10 cellular contexts compared by ENCODE assay signal in the genomic region with DNA sequence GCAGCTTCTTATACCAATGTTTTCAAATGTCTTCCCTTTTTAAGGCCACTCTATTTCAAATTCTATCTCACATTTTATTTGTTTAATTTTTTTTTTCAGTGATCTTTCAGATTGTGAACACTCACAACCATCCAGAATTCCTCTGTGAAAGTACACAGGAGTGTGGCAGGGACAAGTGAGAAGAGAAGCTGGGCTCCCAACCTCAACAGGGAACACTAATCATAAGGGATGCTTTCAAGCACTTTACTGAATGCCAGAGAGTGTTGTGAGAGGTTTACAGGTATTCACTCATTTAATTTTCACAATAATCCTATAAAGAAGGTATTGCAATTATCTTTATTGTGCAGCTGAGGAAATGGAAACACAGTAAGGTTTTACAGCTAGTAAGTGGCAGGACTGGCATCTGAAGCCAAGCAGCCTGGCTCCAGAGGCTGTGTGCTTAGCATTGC.
DNase-seq lines count a peak whose midpoint lies in the region; ATAC-seq and TF ChIP-seq lines count a peak whose summit lies in the region.
"Had no signal": no experiment of that assay in that cellular context is flagged by ENCODE, and none has a peak within 500 bp of the region (broad histone marks: within the 10 kb centered on the region; RNA-seq: fewer than 3 reads in every experiment).

No MANE protein-coding gene starts in this region.

- TF ChIP-seq POLR2A in spleen (IDR thresholded peaks at IDR 0.05), result no peak

- no peaks in the 10 kb centered on the region for H3K9me3 ChIP-seq in RWPE2 (ENCODE audit: severe bottlenecking)
- H3K9me3 ChIP-seq in smooth muscle cell (replicated peaks; ENCODE audit: low read depth), result no peaks in the 10 kb centered on the region
- H3K9me3 ChIP-seq in spleen, result no peaks in the 10 kb centered on the region

- H3K4me3 Mint-ChIP-seq in activated T-cell treated with anti-CD3 and anti-CD28 coated beads, Interleukin-2, amount 50 U/mL, for 4 hours, result no peak overlapping the region
- H3K4me3 Mint-ChIP-seq: activated CD4-positive, alpha-beta T cell treated with anti-CD3 and anti-CD28 coated beads, Interleukin-2, amount 10 ng/mL, durations not matched to agents 24 days and 14 days had no signal

- no peak for TF ChIP-seq CTCF in RWPE2 (IDR thresholded peaks at IDR 0.05; ENCODE audit: poor library complexity, severe bottlenecking)
- TF ChIP-seq CTCF in smooth muscle cell (IDR thresholded peaks at IDR 0.05; ENCODE audit: borderline replicate concordance, insufficient read depth, poor library complexity, severe bottlenecking), result no peak
- TF ChIP-seq CTCF in spleen (IDR thresholded peaks at IDR 0.05 in 8 of 11, conservative IDR thresholded peaks at IDR 0.05 in 3 of 11), result no peak

- no peaks in the 10 kb centered on the region for H3K27me3 Mint-ChIP-seq in activated T-cell treated with anti-CD3 and anti-CD28 coated beads, Interleukin-2, amount 50 U/mL, for 4 hours (ENCODE audit: low read depth)
- H3K27me3 Mint-ChIP-seq: activated CD4-positive, alpha-beta T cell treated with anti-CD3 and anti-CD28 coated beads, Interleukin-2, amount 10 ng/mL, durations not matched to agents 24 days and 14 days had no signal

- H2AFZ ChIP-seq in smooth muscle cell (ENCODE audit: low read depth), result peak overlapping the region; percentile 2

- DNase-seq in NCI-H2029 (lab: John Stamatoyannopoulos, UW) (peak; percentile 36), NCI-H2029 treated with DMSO at 0.1 percent for 48 hours (lab: John Stamatoyannopoulos, UW) (no peak), RWPE2 (ENCODE audit: low spot score) (no peak), left cardiac atrium (no peak), smooth muscle cell (lab: John Stamatoyannopoulos, UW; ENCODE audit: unreplicated experiment) (no peak), NCI-H510A (lab: John Stamatoyannopoulos, UW) (no peak), spleen (no peak)
- DNase-seq in activated T-cell treated with anti-CD3 and anti-CD28 coated beads, Interleukin-2, amount 50 U/mL, for 4 hours, result no peak
- DNase-seq: activated CD4-positive, alpha-beta T cell treated with anti-CD3 and anti-CD28 coated beads, Interleukin-2, amount 10 ng/mL, durations not matched to agents 24 days and 14 days; activated naive CD4-positive, alpha-beta T cell had no signal

- no peaks in the 10 kb centered on the region for H3K4me1 Mint-ChIP-seq in activated T-cell treated with anti-CD3 and anti-CD28 coated beads, Interleukin-2, amount 50 U/mL, for 4 hours (ENCODE audit: low read depth)
- H3K4me1 Mint-ChIP-seq: activated CD4-positive, alpha-beta T cell treated with anti-CD3 and anti-CD28 coated beads, Interleukin-2, amount 10 ng/mL, durations not matched to agents 24 days and 14 days had no signal

- H3K79me2 ChIP-seq in smooth muscle cell (ENCODE audit: low read depth), result no peaks in the 10 kb centered on the region

- no peaks in the 10 kb centered on the region for H3K36me3 Mint-ChIP-seq in activated T-cell treated with anti-CD3 and anti-CD28 coated beads, Interleukin-2, amount 50 U/mL, for 4 hours (ENCODE audit: insufficient read depth)

- no peaks in the 10 kb centered on the region for H3K9me3 Mint-ChIP-seq in activated T-cell treated with anti-CD3 and anti-CD28 coated beads, Interleukin-2, amount 50 U/mL, for 4 hours
- H3K9me3 Mint-ChIP-seq: activated CD4-positive, alpha-beta T cell treated with anti-CD3 and anti-CD28 coated beads, Interleukin-2, amount 10 ng/mL, durations not matched to agents 24 days and 14 days had no signal

- H3K9ac ChIP-seq in smooth muscle cell (ENCODE audit: low read depth), result no peak overlapping the region

- no peaks in the 10 kb centered on the region for H3F3A ChIP-seq in smooth muscle cell (ENCODE audit: low read depth)

- H3K27me3 ChIP-seq in RWPE2 (ENCODE audit: insufficient read depth, poor library complexity, severe bottlenecking) (no peaks in the 10 kb centered on the region), smooth muscle cell (ENCODE audit: low read depth) (no peaks in the 10 kb centered on the region), spleen (replicated peaks in 1 of 7) (no peaks in the 10 kb centered on the region)

- no peaks in the 10 kb centered on the region for H4K20me1 ChIP-seq in smooth muscle cell (ENCODE audit: low read depth)

- no peaks in the 10 kb centered on the region for H3K36me3 ChIP-seq in RWPE2 (ENCODE audit: low read depth)
- no peaks in the 10 kb centered on the region for H3K36me3 ChIP-seq in smooth muscle cell (ENCODE audit: low read depth)
- H3K36me3 ChIP-seq in spleen, result no peaks in the 10 kb centered on the region

- H3K4me3 ChIP-seq in RWPE2 (ENCODE audit: severe bottlenecking) (no peak overlapping the region), smooth muscle cell (no peak overlapping the region), spleen (no peak overlapping the region)

- H3K27ac ChIP-seq in RWPE2 (ENCODE audit: poor library complexity, severe bottlenecking) (peak overlapping the region; percentile 10), smooth muscle cell (ENCODE audit: low read depth) (peak overlapping the region; percentile 11), spleen (no peak overlapping the region)

- ATAC-seq in RWPE2 (ENCODE audit: low read depth) (no peak), left cardiac atrium (peak; percentile 56 to 88)
- no peak for ATAC-seq in activated T-cell treated with anti-CD3 and anti-CD28 coated beads, Interleukin-2, amount 50 U/mL, for 4 hours

- intact Hi-C loops in left cardiac atrium (cut with DNase I) (no loop called here), spleen (cut with DNase I; ENCODE audit: low total_unique reads) (no loop called here)

- H3K4me2 ChIP-seq in smooth muscle cell, result peak overlapping the region; percentile 25

- H3K4me1 ChIP-seq in RWPE2 (ENCODE audit: insufficient read depth, poor library complexity, severe bottlenecking), result peaks cover 29% of the 10 kb centered on the region
- H3K4me1 ChIP-seq in smooth muscle cell (ENCODE audit: low read depth), result peaks cover 14% of the 10 kb centered on the region
- H3K4me1 ChIP-seq in spleen, result peaks cover 0 to 21% (median 0%) of the 10 kb centered on the region in 6 donors

Comparison
In these comparisons a context has a peak if more than half of its experiments do, and no peak if none do; other contexts are left out.
1. ATAC-seq: peak in left cardiac atrium (2 of 2); none in RWPE2 (single experiment) and activated T-cell treated with anti-CD3 and anti-CD28 coated beads, Interleukin-2, amount 50 U/mL, for 4 hours (0 of 2).
2. H3K27ac ChIP-seq: peak in RWPE2 (single experiment) and smooth muscle cell (single experiment); none in spleen (0 of 8).